ENCODE assay signal across 26 cellular contexts in genomic region chr15:78667578-78668236, GRCh38. TPM values are rescaled to one million over a fixed set of nuclear protein-coding genes. Genes with fewer than 3 reads are reported as not detected.
"Had no signal": no experiment of that assay in that cellular context is flagged by ENCODE, and none has a peak within 500 bp of the region (broad histone marks: within the 10 kb centered on the region; RNA-seq: fewer than 3 reads in every experiment).

No MANE protein-coding gene starts in this region.

- H3K9me3 Mint-ChIP-seq: immature natural killer cell; mesothelial cell of epicardium; natural killer cell; stimulated activated naive B cell treated with anti-CD40 and anti-IgM and Interleukin-4, amounts not matched to agents 10 μg/mL and 1 μg/mL and 100 μg/mL, for 72 hours; stimulated activated naive CD8-positive, alpha-beta T cell treated with anti-CD3 and anti-CD28 coated beads, Interleukin-15, amount 100 ng/mL, for 72 hours had no signal

- H3K27ac Mint-ChIP-seq: immature natural killer cell; mesothelial cell of epicardium; natural killer cell; stimulated activated naive B cell treated with anti-CD40 and anti-IgM and Interleukin-4, amounts not matched to agents 10 μg/mL and 1 μg/mL and 100 μg/mL, for 72 hours had no signal

- H3K4me1 Mint-ChIP-seq: immature natural killer cell, natural killer cell had no signal

- DNase-seq: colonic mucosa; dermis blood vessel endothelial cell; esophagus squamous epithelium; foreskin fibroblast; immature natural killer cell; natural killer cell; occipital lobe; pancreas; stimulated activated CD4-positive, alpha-beta T cell treated with anti-CD3 and anti-CD28 coated beads, Interleukin-2, amount 100 ng/mL, for 24 hours; stimulated activated CD4-positive, alpha-beta T cell treated with anti-CD3 and anti-CD28 coated beads, Interleukin-4, amount 100 ng/mL, for 4 hours; stimulated activated naive B cell treated with anti-CD40 and anti-IgM and Interleukin-4, amounts not matched to agents 10 μg/mL and 1 μg/mL and 100 μg/mL, for 72 hours; stimulated activated naive CD8-positive, alpha-beta T cell treated with anti-CD3 and anti-CD28 coated beads, Interleukin-15, amount 100 ng/mL, for 72 hours; substantia nigra; transverse colon had no signal

- H3K36me3 Mint-ChIP-seq: immature natural killer cell; mesothelial cell of epicardium; natural killer cell; stimulated activated naive B cell treated with anti-CD40 and anti-IgM and Interleukin-4, amounts not matched to agents 10 μg/mL and 1 μg/mL and 100 μg/mL, for 72 hours had no signal

- H3K4me3 ChIP-seq: colonic mucosa, esophagus squamous epithelium, gastroesophageal sphincter, pancreas, prostate gland, thoracic aorta, transverse colon had no signal

- H3K4me3 Mint-ChIP-seq: immature natural killer cell; mesothelial cell of epicardium; natural killer cell; stimulated activated naive B cell treated with anti-CD40 and anti-IgM and Interleukin-4, amounts not matched to agents 10 μg/mL and 1 μg/mL and 100 μg/mL, for 72 hours; stimulated activated naive CD8-positive, alpha-beta T cell treated with anti-CD3 and anti-CD28 coated beads, Interleukin-15, amount 100 ng/mL, for 72 hours had no signal

- H3K27ac ChIP-seq: colonic mucosa, esophagus squamous epithelium, gastroesophageal sphincter, pancreas, prostate gland, thoracic aorta, transverse colon had no signal

- H3K9me3 ChIP-seq: colonic mucosa, esophagus squamous epithelium, gastroesophageal sphincter, pancreas, prostate gland, thoracic aorta, transverse colon had no signal

- H3K36me3 ChIP-seq: colonic mucosa, esophagus squamous epithelium, gastroesophageal sphincter, pancreas, prostate gland, thoracic aorta, transverse colon had no signal

- ATAC-seq: gastroesophageal sphincter; natural killer cell; pancreas; sciatic nerve; stimulated activated naive B cell treated with anti-CD40 and anti-IgM and Interleukin-4, amounts not matched to agents 10 μg/mL and 1 μg/mL and 100 μg/mL, for 72 hours; stimulated activated naive CD8-positive, alpha-beta T cell treated with anti-CD3 and anti-CD28 coated beads, Interleukin-15, amount 100 ng/mL, for 72 hours had no signal

- H3K4me1 ChIP-seq: colonic mucosa, pancreas, prostate gland, transverse colon had no signal

- H3K27me3 ChIP-seq: colonic mucosa, esophagus squamous epithelium, pancreas, transverse colon had no signal

RNA-seq across cellular contexts. Expression of gene CHRNB4, which starts 26.7 kb away (rescaled TPM):
- total RNA-seq: dermis blood vessel endothelial cell, liver, lung microvascular endothelial cell, mucosa of gallbladder, myocyte, natural killer cell, sciatic nerve, thoracic aorta had no signal

RNA-seq across cellular contexts. Expression of gene CHRNA3, which starts 46.9 kb away (rescaled TPM):
- total RNA-seq: dermis blood vessel endothelial cell, liver, lung microvascular endothelial cell, natural killer cell, renal cortical epithelial cell, sciatic nerve, skeletal muscle tissue, thoracic aorta, ureter had no signal
